ENCODE assay signal across 6 cellular contexts in the genomic region with DNA sequence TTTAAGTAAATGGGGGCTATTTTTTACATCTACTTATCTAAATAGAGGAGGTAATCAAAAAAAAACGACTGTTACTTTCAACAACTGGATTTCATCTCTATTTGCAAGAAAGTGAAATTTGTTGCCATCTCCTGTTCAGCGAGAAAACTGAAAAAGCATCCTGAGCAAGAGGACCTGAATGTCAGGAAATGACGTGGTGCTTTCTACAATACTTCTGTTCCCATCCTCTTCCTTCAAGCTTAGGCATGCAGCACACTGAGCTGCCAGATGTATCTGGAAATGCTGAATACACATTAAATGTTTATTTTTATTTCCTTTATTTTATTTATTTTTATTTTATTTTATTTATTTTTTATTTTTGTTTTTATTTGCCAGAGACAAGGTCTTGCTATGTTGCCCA. TPM values are rescaled to one million over a fixed set of nuclear protein-coding genes. Genes with fewer than 3 reads are reported as not detected.
"Had no signal": no experiment of that assay in that cellular context is flagged by ENCODE, and none has a peak within 500 bp of the region (broad histone marks: within the 10 kb centered on the region; RNA-seq: fewer than 3 reads in every experiment).

No MANE protein-coding gene starts in this region.

RNA-seq across cellular contexts. Expression of gene TRIM43, which starts 21.2 kb away (rescaled TPM):
- total RNA-seq: M059J, PC-9, Right ventricle myocardium superior, RPMI7951, SJSA1, T-cell had no signal
